In genomic region chr4:87037921-87038320, GRCh38 we compare ENCODE assay signal across 13 cellular contexts.
DNase-seq lines count a peak whose midpoint lies in the region; ATAC-seq, FAIRE-seq and TF ChIP-seq lines count a peak whose summit lies in the region.
"Had no signal": no experiment of that assay in that cellular context is flagged by ENCODE, and none has a peak within 500 bp of the region (broad histone marks: within the 10 kb centered on the region; RNA-seq: fewer than 3 reads in every experiment).

No MANE protein-coding gene starts in this region.

- no peak overlapping the region for H3K4me3 Mint-ChIP-seq in astrocyte (ENCODE audit: unreplicated experiment)
- H3K4me3 Mint-ChIP-seq in memory B cell = no peak overlapping the region
- no peak overlapping the region for H3K4me3 Mint-ChIP-seq in T-helper 2 cell treated with Interferon-gamma antibody and Interleukin-4, amounts not matched to agents 5 μg/mL and 100 μg/mL, for 36 hours
- no peak overlapping the region for H3K4me3 Mint-ChIP-seq in CD14-positive monocyte
- H3K4me3 Mint-ChIP-seq: T-helper 1 cell treated with Interleukin-12 subunit alpha and Interleukin-12 subunit beta and Interleukin-4 antibody, amounts not matched to agents 30 μg/mL and 1 μg/mL, for 36 hours had no signal

- intact Hi-C loops in CD14-positive monocyte (cut with micrococcal nuclease) = no loop called here

- H3K9me3 Mint-ChIP-seq in astrocyte (ENCODE audit: unreplicated experiment) (no peaks in the 10 kb centered on the region), memory B cell (no peaks in the 10 kb centered on the region), CD14-positive monocyte (peaks cover 0 to 2% (median 0%) of the 10 kb centered on the region in 7 donors)
- no peaks in the 10 kb centered on the region for H3K9me3 Mint-ChIP-seq in T-helper 2 cell treated with Interferon-gamma antibody and Interleukin-4, amounts not matched to agents 5 μg/mL and 100 μg/mL, for 36 hours
- H3K9me3 Mint-ChIP-seq: T-helper 1 cell treated with Interleukin-12 subunit alpha and Interleukin-12 subunit beta and Interleukin-4 antibody, amounts not matched to agents 30 μg/mL and 1 μg/mL, for 36 hours had no signal

- no peaks in the 10 kb centered on the region for H3K36me3 ChIP-seq in astrocyte (ENCODE audit: insufficient read depth, low read length)
- H3K36me3 ChIP-seq in stomach smooth muscle (ENCODE audit: control insufficient read depth in 2 of 2, insufficient read depth in 2 of 2, low read length in 2 of 2) = no peaks in the 10 kb centered on the region

- TF ChIP-seq CTCF in astrocyte (IDR thresholded peaks at IDR 0.05; ENCODE audit: insufficient read depth, low read depth, low read length) (no peak), CD14-positive monocyte (IDR thresholded peaks at IDR 0.05) (no peak)

- H3K4me2 ChIP-seq in astrocyte (ENCODE audit: low read length) = peak overlapping the region; percentile 35

- H3K79me2 ChIP-seq in astrocyte (ENCODE audit: insufficient read depth, low read length) = peaks cover 73% of the 10 kb centered on the region

- H3K27me3 Mint-ChIP-seq in astrocyte (ENCODE audit: low read depth, unreplicated experiment) = no peaks in the 10 kb centered on the region
- H3K27me3 Mint-ChIP-seq in memory B cell = no peaks in the 10 kb centered on the region
- H3K27me3 Mint-ChIP-seq in T-helper 2 cell treated with Interferon-gamma antibody and Interleukin-4, amounts not matched to agents 5 μg/mL and 100 μg/mL, for 36 hours (ENCODE audit: low read depth) = no peaks in the 10 kb centered on the region
- H3K27me3 Mint-ChIP-seq in CD14-positive monocyte (ENCODE audit: low read depth in 3 of 3) = no peaks in the 10 kb centered on the region

- H3K36me3 Mint-ChIP-seq in astrocyte (ENCODE audit: low read depth, unreplicated experiment) = no peaks in the 10 kb centered on the region
- no peaks in the 10 kb centered on the region for H3K36me3 Mint-ChIP-seq in memory B cell
- H3K36me3 Mint-ChIP-seq in T-helper 2 cell treated with Interferon-gamma antibody and Interleukin-4, amounts not matched to agents 5 μg/mL and 100 μg/mL, for 36 hours (ENCODE audit: low read depth) = no peaks in the 10 kb centered on the region
- H3K36me3 Mint-ChIP-seq in CD14-positive monocyte = no peaks in the 10 kb centered on the region

- H3K9me3 ChIP-seq in astrocyte (ENCODE audit: insufficient read depth, low read depth, low read length) (no peaks in the 10 kb centered on the region), stomach smooth muscle (ENCODE audit: control insufficient read depth in 2 of 2, low read length in 2 of 2) (no peaks in the 10 kb centered on the region)

- no peak for FAIRE-seq in astrocyte (lab: Jason Lieb, UNC)
- FAIRE-seq: bronchial epithelial cell, frontal cortex had no signal

- H3K27ac Mint-ChIP-seq in astrocyte (ENCODE audit: unreplicated experiment) (peak overlapping the region; percentile 97), memory B cell (no peak overlapping the region), CD14-positive monocyte (peak overlapping the region in 2 of 7 donors; percentile 15 to 25)
- no peak overlapping the region for H3K27ac Mint-ChIP-seq in T-helper 2 cell treated with Interferon-gamma antibody and Interleukin-4, amounts not matched to agents 5 μg/mL and 100 μg/mL, for 36 hours
- H3K27ac Mint-ChIP-seq: T-helper 1 cell treated with Interleukin-12 subunit alpha and Interleukin-12 subunit beta and Interleukin-4 antibody, amounts not matched to agents 30 μg/mL and 1 μg/mL, for 36 hours had no signal

- H3K4me3 ChIP-seq in astrocyte (ENCODE audit: insufficient read depth, low read depth, low read length) = no peak overlapping the region
- H3K4me3 ChIP-seq in stomach smooth muscle (ENCODE audit: low read length in 2 of 2) = no peak overlapping the region

- H3K27ac ChIP-seq in astrocyte (ENCODE audit: low read depth, low read length) = peak overlapping the region; percentile 65
- H3K27ac ChIP-seq in stomach smooth muscle (ENCODE audit: low read length) = peak overlapping the region; percentile 89

- no peak overlapping the region for H2AFZ ChIP-seq in astrocyte (ENCODE audit: low read depth, low read length)

- H3K9ac ChIP-seq in astrocyte (ENCODE audit: low read length) (no peak overlapping the region), stomach smooth muscle (ENCODE audit: low read length in 2 of 2) (peak overlapping the region in 1 of 2 donors; percentile 23)

- peaks cover 36% of the 10 kb centered on the region for H3K4me1 ChIP-seq in astrocyte (ENCODE audit: insufficient read depth, low read length)
- peaks cover 64% of the 10 kb centered on the region for H3K4me1 ChIP-seq in stomach smooth muscle (ENCODE audit: control insufficient read depth, insufficient read depth, low read length)

- no peaks in the 10 kb centered on the region for H3K27me3 ChIP-seq in astrocyte (ENCODE audit: insufficient read depth, low read length)
- H3K27me3 ChIP-seq in stomach smooth muscle (ENCODE audit: control insufficient read depth in 1 of 2, insufficient read depth in 2 of 2, low read length in 2 of 2) = no peaks in the 10 kb centered on the region

- peaks cover 49% of the 10 kb centered on the region for H3K4me1 Mint-ChIP-seq in astrocyte (ENCODE audit: low read depth, unreplicated experiment)
- peaks cover 35% of the 10 kb centered on the region for H3K4me1 Mint-ChIP-seq in memory B cell
- H3K4me1 Mint-ChIP-seq in T-helper 2 cell treated with Interferon-gamma antibody and Interleukin-4, amounts not matched to agents 5 μg/mL and 100 μg/mL, for 36 hours (ENCODE audit: low read depth) = peaks cover 23% of the 10 kb centered on the region
- H3K4me1 Mint-ChIP-seq in CD14-positive monocyte = peaks cover 52% of the 10 kb centered on the region

- DNase-seq in M059J (ENCODE audit: low read depth) (peak; percentile 41), astrocyte (ENCODE audit: low read depth) (no peak), memory B cell (ENCODE audit: low spot score in 2 of 2) (no peak), HEK293T (ENCODE audit: extremely low spot score) (no peak), CD14-positive monocyte (ENCODE audit: low spot score) (no peak), T1000 (lab: John Stamatoyannopoulos, UW) (no peak)
- DNase-seq in T-helper 2 cell treated with Interferon-gamma antibody and Interleukin-4, amounts not matched to agents 5 μg/mL and 100 μg/mL, for 36 hours (ENCODE audit: low spot score) = no peak
- DNase-seq: DMS79; stimulated activated CD4-positive, alpha-beta T cell treated with anti-CD3 and anti-CD28 coated beads, Interleukin-4, amount 100 ng/mL, for 24 hours had no signal

- ATAC-seq in memory B cell (ENCODE audit: low read depth) = peak; percentile 31

- peaks cover 66% of the 10 kb centered on the region for H4K20me1 ChIP-seq in astrocyte (ENCODE audit: insufficient read depth, low read length)

- CTCF ChIA-PET in HEK293T (lab: Yijun Ruan, JAX) = no interaction called here

- POLR2A ChIA-PET in HEK293T (lab: Yijun Ruan, JAX) = no interaction called here

TF ChIP-seq in HEK293T, 16 proteins besides CTCF, POLR2A, EP300 and RAD21:
- no peak for TF ChIP-seq HDGF (IDR thresholded peaks at IDR 0.05; ENCODE audit: borderline replicate concordance)
- no peak for TF ChIP-seq FOXA1 (IDR thresholded peaks at IDR 0.05)
- no peak for TF ChIP-seq L3MBTL2 (conservative IDR thresholded peaks at IDR 0.05)
- no peak for TF ChIP-seq ELF4 (IDR thresholded peaks at IDR 0.05)
- no peak for TF ChIP-seq ZNF384 (IDR thresholded peaks at IDR 0.05)
- no peak for TF ChIP-seq FOXM1 (IDR thresholded peaks at IDR 0.05; ENCODE audit: borderline replicate concordance)
- TF ChIP-seq NFRKB (IDR thresholded peaks at IDR 0.05) = no peak
- no peak for TF ChIP-seq PKNOX1 (IDR thresholded peaks at IDR 0.05)
- TF ChIP-seq LEF1 (IDR thresholded peaks at IDR 0.05; ENCODE audit: borderline replicate concordance) = no peak
- no peak for TF ChIP-seq TARDBP (IDR thresholded peaks at IDR 0.05)
- TF ChIP-seq ARNT (IDR thresholded peaks at IDR 0.05) = no peak
- no peak for TF ChIP-seq SP1 (IDR thresholded peaks at IDR 0.05)
TF ChIP-seq in HEK293T: peak in this region for 0.
